Comparison of ENCODE assay signal across 19 cellular contexts in the genomic region with DNA sequence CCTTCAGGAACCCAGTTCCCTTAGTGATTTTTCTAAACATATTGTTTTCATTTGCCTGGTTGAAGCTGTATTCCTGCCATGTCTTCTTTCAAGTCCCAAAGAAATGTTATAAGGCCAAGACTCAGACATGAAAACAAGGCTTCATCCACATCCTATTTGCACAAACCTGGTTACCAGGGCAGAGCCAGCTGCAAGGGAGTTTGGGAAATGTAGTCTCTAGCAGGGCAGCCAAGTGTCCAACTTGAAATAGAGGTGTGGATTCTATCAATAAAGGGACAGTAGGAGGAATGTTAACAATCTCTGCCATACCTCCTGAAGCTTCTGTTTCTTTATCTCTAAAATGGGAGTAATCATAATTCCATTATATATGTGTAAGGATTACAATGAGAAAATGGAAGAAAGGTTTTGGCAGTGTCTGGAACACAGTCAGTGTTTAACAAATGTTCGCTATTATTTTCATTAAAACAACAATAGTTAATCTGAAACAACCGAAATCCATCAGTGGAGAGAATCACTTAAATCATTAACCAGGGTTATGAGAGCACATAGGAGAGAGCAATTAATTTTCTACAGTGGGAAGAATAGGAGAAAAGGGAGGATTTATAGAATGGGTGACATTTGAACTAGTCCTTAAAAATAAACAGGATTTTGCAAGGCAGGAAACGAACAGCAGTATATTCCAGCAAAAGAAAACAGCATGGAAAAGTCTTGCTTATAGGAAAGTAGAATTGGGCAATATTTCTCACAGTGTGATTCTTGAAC. TPM values are rescaled to one million over a fixed set of nuclear protein-coding genes. Genes with fewer than 3 reads are reported as not detected.
DNase-seq lines count a peak whose midpoint lies in the region; ATAC-seq, FAIRE-seq and TF ChIP-seq lines count a peak whose summit lies in the region.
"Had no signal": no experiment of that assay in that cellular context is flagged by ENCODE, and none has a peak within 500 bp of the region (broad histone marks: within the 10 kb centered on the region; RNA-seq: fewer than 3 reads in every experiment).

No MANE protein-coding gene starts in this region.

- CTCF ChIA-PET in A549 (lab: Yijun Ruan, JAX): no interaction called here

- H3K9me3 Mint-ChIP-seq in effector memory CD8-positive, alpha-beta T cell: no peaks in the 10 kb centered on the region

- 16% methylated on average over 3 of the region's 3 CpGs for WGBS in A549 (ENCODE audit: missing lambda C conversion rate)

- POLR2A ChIA-PET in A549 (lab: Yijun Ruan, JAX): no interaction called here

- no peak overlapping the region for H3K27ac Mint-ChIP-seq in effector memory CD8-positive, alpha-beta T cell
- H3K27ac Mint-ChIP-seq: CD4-positive, CD25-positive, alpha-beta regulatory T cell had no signal

- H3K4me1 ChIP-seq in A549: no peaks in the 10 kb centered on the region
- H3K4me1 ChIP-seq in rectal smooth muscle tissue (ENCODE audit: control insufficient read depth, insufficient read depth, low read length): peaks cover 6% of the 10 kb centered on the region
- H3K4me1 ChIP-seq: BLaER1 had no signal

- FAIRE-seq in A549 (lab: Jason Lieb, UNC): no peak
- FAIRE-seq: D721Med, GM18507, HTR-8/SVneo had no signal

- H3K36me3 Mint-ChIP-seq in effector memory CD8-positive, alpha-beta T cell (ENCODE audit: insufficient read depth): no peaks in the 10 kb centered on the region
- H3K36me3 Mint-ChIP-seq: CD4-positive, CD25-positive, alpha-beta regulatory T cell had no signal

- no peaks in the 10 kb centered on the region for H3K27me3 ChIP-seq in rectal smooth muscle tissue (ENCODE audit: control insufficient read depth, insufficient read depth, low read length)
- H3K27me3 ChIP-seq: BLaER1 had no signal

- H3K4me3 ChIP-seq in A549: no peak overlapping the region
- peak overlapping the region; percentile 8 for H3K4me3 ChIP-seq in rectal smooth muscle tissue (ENCODE audit: low read length)
- H3K4me3 ChIP-seq: BLaER1 had no signal

- no peak for TF ChIP-seq POLR2A in A549 (IDR thresholded peaks at IDR 0.05; ENCODE audit: low read length)

- no peak overlapping the region for H3K27ac ChIP-seq in A549
- no peak overlapping the region for H3K27ac ChIP-seq in rectal smooth muscle tissue (ENCODE audit: low read depth, low read length)
- H3K27ac ChIP-seq: BLaER1 had no signal

- DNase-seq in A549 (ENCODE audit: low read depth in 1 of 2, low spot score in 1 of 2): no peak
- DNase-seq in brain pericyte (ENCODE audit: low read depth, low spot score): peak; percentile 10
- peak; percentile 30 for DNase-seq in kidney tubule cell (ENCODE audit: low spot score)
- DNase-seq in effector memory CD8-positive, alpha-beta T cell: no peak
- no peak for DNase-seq in AG20443 (ENCODE audit: low spot score)
- DNase-seq in stimulated activated CD4-positive, alpha-beta T cell treated with anti-CD3 and anti-CD28 coated beads, Interleukin-2, amount 100 ng/mL, for 24 hours: no peak
- DNase-seq: 8988T; CD4-positive, CD25-positive, alpha-beta regulatory T cell; GOT3; HCEC 1CT; KBM-7; NCI-H2029; PC-3; SK-N-SH had no signal

- H3K4me3 Mint-ChIP-seq in effector memory CD8-positive, alpha-beta T cell: no peak overlapping the region
- H3K4me3 Mint-ChIP-seq: CD4-positive, CD25-positive, alpha-beta regulatory T cell had no signal

- no peak for TF ChIP-seq CTCF in A549 (IDR thresholded peaks at IDR 0.05)

- peaks cover 16 to 27% of the 10 kb centered on the region in 2 donors for H3K27me3 Mint-ChIP-seq in effector memory CD8-positive, alpha-beta T cell

- H3K4me1 Mint-ChIP-seq in effector memory CD8-positive, alpha-beta T cell (ENCODE audit: low read depth in 2 of 2): no peaks in the 10 kb centered on the region
- H3K4me1 Mint-ChIP-seq: CD4-positive, CD25-positive, alpha-beta regulatory T cell had no signal

- TF ChIP-seq EP300 in A549 (IDR thresholded peaks at IDR 0.05): no peak

- no peaks in the 10 kb centered on the region for H3K36me3 ChIP-seq in rectal smooth muscle tissue (ENCODE audit: control insufficient read depth, insufficient read depth, low read length)
- H3K36me3 ChIP-seq: BLaER1 had no signal

- no peak for ATAC-seq in A549
- ATAC-seq in effector memory CD8-positive, alpha-beta T cell (replicated peaks): no peak
- ATAC-seq: PC-3 had no signal

- no peak overlapping the region for H3K9ac ChIP-seq in rectal smooth muscle tissue (ENCODE audit: low read length)
- H3K9ac ChIP-seq: BLaER1, SK-N-SH had no signal

- no peak for TF ChIP-seq RAD21 in A549 (conservative IDR thresholded peaks at IDR 0.05 in 1 of 2, IDR thresholded peaks at IDR 0.05 in 1 of 2)

- 0 out of 3 replicates have a peak overlapping the region, but pooled peaks have one; percentile 12 for H3K4me2 ChIP-seq in A549
- H3K4me2 ChIP-seq: BLaER1, SK-N-SH had no signal

- H3K9me3 ChIP-seq in A549: no peaks in the 10 kb centered on the region
- H3K9me3 ChIP-seq: BLaER1, SK-N-SH had no signal

TF ChIP-seq in A549, 52 proteins besides CTCF, POLR2A, EP300 and RAD21:
- TF ChIP-seq MAFK (IDR thresholded peaks at IDR 0.05; ENCODE audit: partially characterized antibody) (no peak), NR3C1 (IDR thresholded peaks at IDR 0.05) (no peak)

RNA-seq across cellular contexts. Expression of a gene that starts 56.4 kb away (rescaled TPM):
- 36.0 and 39.0 TPM in 2 replicates for polyA plus RNA-seq in A549 (2011; rRNA removed)
- polyA plus RNA-seq in A549 (2012; cell fraction: cytosol; rRNA removed): 11.9 and 12.5 TPM in 2 replicates
- 6.4 and 8.5 TPM in 2 replicates for polyA plus RNA-seq in A549 (2012; cell fraction: nucleus; rRNA removed)
- 11.9 to 14.6 TPM (median 13.0 TPM) in 3 replicates for polyA plus RNA-seq in A549 (2017; fragmentation: RNase III; extraction: RNeasy Plus Mini Kit Qiagen cat#74134 plus additional on column Dnase treatment)
- polyA minus RNA-seq in A549 (2011; rRNA and poly(A)+ RNA removed): 15.5 and 17.3 TPM in 2 replicates

RNA-seq across cellular contexts. Expression of a gene that starts 56.5 kb away (rescaled TPM):
- polyA plus RNA-seq in A549 (2011; rRNA removed) (22.9 and 28.7 TPM in 2 replicates), A549 (2017; fragmentation: RNase III; extraction: RNeasy Plus Mini Kit Qiagen cat#74134 plus additional on column Dnase treatment) (9.0 to 10.0 TPM (median 9.1 TPM) in 3 replicates)
- polyA plus RNA-seq in A549 (2012; cell fraction: cytosol; rRNA removed): 4.3 and 5.4 TPM in 2 replicates
- 2.3 and 2.8 TPM in 2 replicates for polyA plus RNA-seq in A549 (2012; cell fraction: nucleus; rRNA removed)
- 10.7 and 11.5 TPM in 2 replicates for polyA minus RNA-seq in A549 (2011; rRNA and poly(A)+ RNA removed)

Comparison
In these comparisons a context has a peak if more than half of its experiments do, and no peak if none do; other contexts are left out.
1. DNase-seq: peak in brain pericyte (single experiment) and kidney tubule cell (single experiment); none in A549 (0 of 2), effector memory CD8-positive, alpha-beta T cell (0 of 3), AG20443 (single experiment) and stimulated activated CD4-positive, alpha-beta T cell treated with anti-CD3 and anti-CD28 coated beads, Interleukin-2, amount 100 ng/mL, for 24 hours (0 of 2).